In the genomic region with DNA sequence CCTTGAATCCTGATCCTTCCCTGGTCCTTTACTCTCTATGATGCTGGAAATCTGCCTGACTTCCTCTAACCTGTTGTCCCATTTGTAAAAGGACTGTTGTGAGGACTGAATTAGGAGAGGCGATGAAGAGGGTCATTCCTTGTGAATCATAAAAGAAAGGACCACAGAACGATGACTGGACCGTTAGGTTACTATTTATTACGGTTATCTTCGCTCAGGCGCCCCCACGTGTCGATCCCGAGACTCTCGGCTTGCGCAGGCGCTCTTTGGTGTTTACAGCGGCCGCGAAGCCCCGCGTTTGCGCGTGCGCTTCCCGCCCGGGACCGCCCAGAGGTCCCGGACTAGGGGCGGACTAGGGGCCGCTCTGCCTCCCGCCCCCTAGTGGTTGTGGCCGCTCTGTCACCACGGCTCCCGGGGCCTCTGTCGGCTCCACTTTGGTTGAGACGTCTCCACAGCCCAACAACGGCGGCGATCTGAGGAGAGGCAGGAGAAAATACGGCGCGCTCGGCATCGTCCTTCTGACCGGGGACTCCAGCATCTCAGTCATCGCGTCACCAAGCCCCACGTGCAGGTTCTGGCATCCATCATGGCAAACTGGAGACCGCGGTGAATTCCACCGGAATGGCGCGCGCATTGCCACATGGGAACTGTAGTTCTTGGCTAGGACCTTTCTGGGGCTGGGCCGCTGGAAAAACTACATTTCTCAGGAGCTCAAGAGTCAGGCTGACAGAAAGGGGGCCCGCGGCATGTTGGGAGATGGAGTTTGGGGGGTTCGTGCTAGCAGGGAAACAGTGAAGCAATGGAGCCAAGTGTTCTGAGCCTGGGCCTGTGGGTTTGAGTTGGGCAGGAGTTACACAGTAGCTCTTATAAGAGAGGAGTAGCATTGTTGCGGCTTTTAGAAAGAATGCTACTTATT, we compare ENCODE assay signal across 8 cellular contexts. TPM values are rescaled to one million over a fixed set of nuclear protein-coding genes. Genes with fewer than 3 reads are reported as not detected.
DNase-seq lines count a peak whose midpoint lies in the region; ATAC-seq and TF ChIP-seq lines count a peak whose summit lies in the region.

A gene with protein sequence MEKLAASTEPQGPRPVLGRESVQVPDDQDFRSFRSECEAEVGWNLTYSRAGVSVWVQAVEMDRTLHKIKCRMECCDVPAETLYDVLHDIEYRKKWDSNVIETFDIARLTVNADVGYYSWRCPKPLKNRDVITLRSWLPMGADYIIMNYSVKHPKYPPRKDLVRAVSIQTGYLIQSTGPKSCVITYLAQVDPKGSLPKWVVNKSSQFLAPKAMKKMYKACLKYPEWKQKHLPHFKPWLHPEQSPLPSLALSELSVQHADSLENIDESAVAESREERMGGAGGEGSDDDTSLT (minus strand): TSS at position 596 of the 916 bp plus-strand sequence. CDS start 12,866 bp downstream, outside the sequence.

- H3K27ac Mint-ChIP-seq in activated naive CD8-positive, alpha-beta T cell treated with anti-CD3 and anti-CD28 coated beads for 36 hours: peak within 1 kb of the TSS; percentile 100
- H3K27ac Mint-ChIP-seq in glutamatergic neuron (ENCODE audit: unreplicated experiment) (peak within 1 kb of the TSS; percentile 96), osteocyte (ENCODE audit: unreplicated experiment) (peak within 1 kb of the TSS; percentile 99)

- H3K4me1 ChIP-seq in thymus (ENCODE audit: control insufficient read depth, insufficient read depth, low read length): peaks cover 11% of the 10 kb centered on the region

- H3K4me1 Mint-ChIP-seq in activated naive CD8-positive, alpha-beta T cell treated with anti-CD3 and anti-CD28 coated beads for 36 hours: peaks cover 22% of the 10 kb centered on the region
- H3K4me1 Mint-ChIP-seq in glutamatergic neuron (ENCODE audit: low read depth, unreplicated experiment) (peaks cover 11% of the 10 kb centered on the region), osteocyte (ENCODE audit: unreplicated experiment) (peaks cover 37% of the 10 kb centered on the region)

- H3K9me3 Mint-ChIP-seq in activated naive CD8-positive, alpha-beta T cell treated with anti-CD3 and anti-CD28 coated beads for 36 hours: no peaks in the 10 kb centered on the region
- H3K9me3 Mint-ChIP-seq in glutamatergic neuron (ENCODE audit: unreplicated experiment) (peaks cover 4% of the 10 kb centered on the region), osteocyte (ENCODE audit: unreplicated experiment) (no peaks in the 10 kb centered on the region)

- H3K27me3 ChIP-seq in thymus (ENCODE audit: control insufficient read depth, insufficient read depth): no peaks in the 10 kb centered on the region

- no peaks in the 10 kb centered on the region for H3K9me3 ChIP-seq in thymus (ENCODE audit: control insufficient read depth)

- H3K4me3 Mint-ChIP-seq in activated naive CD8-positive, alpha-beta T cell treated with anti-CD3 and anti-CD28 coated beads for 36 hours: peak within 1 kb of the TSS; percentile 99
- peak within 1 kb of the TSS; percentile 99 for H3K4me3 Mint-ChIP-seq in glutamatergic neuron (ENCODE audit: unreplicated experiment)
- peak within 1 kb of the TSS; percentile 99 for H3K4me3 Mint-ChIP-seq in osteocyte (ENCODE audit: unreplicated experiment)

- H3K36me3 Mint-ChIP-seq in activated naive CD8-positive, alpha-beta T cell treated with anti-CD3 and anti-CD28 coated beads for 36 hours: no peaks in the 10 kb centered on the region
- H3K36me3 Mint-ChIP-seq in glutamatergic neuron (ENCODE audit: unreplicated experiment): no peaks in the 10 kb centered on the region
- no peaks in the 10 kb centered on the region for H3K36me3 Mint-ChIP-seq in osteocyte (ENCODE audit: unreplicated experiment)

- ATAC-seq in HG02623 (IDR thresholded peaks at IDR 0.05; ENCODE audit: unreplicated experiment): peak; percentile 86

- DNase-seq in GM12864 (ENCODE audit: low read depth) (peak; percentile 83), NCI-H1105 (lab: John Stamatoyannopoulos, UW) (peak; percentile 93), SKM-1 treated with dmso at 0.1 percent for 144 hours (lab: John Stamatoyannopoulos, UW; ENCODE audit: unreplicated experiment) (peak; percentile 86), glutamatergic neuron (peak; percentile 95), osteocyte (ENCODE audit: extremely low spot score, unreplicated experiment) (peak; percentile 98)
- peak; percentile 95 for DNase-seq in activated naive CD8-positive, alpha-beta T cell treated with anti-CD3 and anti-CD28 coated beads for 36 hours

- TF ChIP-seq CTCF in GM12864 (IDR thresholded peaks at IDR 0.05; ENCODE audit: low read depth, low read length, missing control alignments) (peak; percentile 93), glutamatergic neuron (IDR thresholded peaks at IDR 0.05; ENCODE audit: partially characterized antibody, unreplicated experiment) (peak; percentile 99), osteocyte (IDR thresholded peaks at IDR 0.05) (no peak)

- no peaks in the 10 kb centered on the region for H3K36me3 ChIP-seq in thymus (ENCODE audit: control insufficient read depth, insufficient read depth)

- H3K27ac ChIP-seq in thymus (ENCODE audit: low read depth): peak within 1 kb of the TSS; percentile 96

- no peaks in the 10 kb centered on the region for H3K27me3 Mint-ChIP-seq in activated naive CD8-positive, alpha-beta T cell treated with anti-CD3 and anti-CD28 coated beads for 36 hours
- no peaks in the 10 kb centered on the region for H3K27me3 Mint-ChIP-seq in glutamatergic neuron (ENCODE audit: unreplicated experiment)
- no peaks in the 10 kb centered on the region for H3K27me3 Mint-ChIP-seq in osteocyte (ENCODE audit: unreplicated experiment)

- H3K4me3 ChIP-seq in GM12864 (ENCODE audit: low read depth, low read length) (peak within 1 kb of the TSS; percentile 73), thymus (ENCODE audit: low read length) (peak within 1 kb of the TSS; percentile 68)

- WGBS in thymus: 2% methylated on average over 55 of the region's 55 CpGs

RNA-seq across cellular contexts. Expression of the gene that starts here (rescaled TPM):
- 1 to 10 TPM; 6.2 to 6.4 TPM for total RNA-seq in activated naive CD8-positive, alpha-beta T cell treated with anti-CD3 and anti-CD28 coated beads for 36 hours
- 13.5 TPM for total RNA-seq in glutamatergic neuron (ENCODE audit: unreplicated experiment)
- 27.7 and 35.3 TPM in 2 replicates for total RNA-seq in osteocyte
- 39.7 TPM for polyA plus RNA-seq in thymus

Comparison
In these comparisons a context has a peak if more than half of its experiments do, and no peak if none do; other contexts are left out.
1. Peak in every context shown above with its lines: DNase-seq, ATAC-seq, H3K4me3 ChIP-seq and H3K27ac ChIP-seq.